In genomic region chr7:140899883-140900282, GRCh38 we compare ENCODE assay signal across 10 cellular contexts. TPM values are rescaled to one million over a fixed set of nuclear protein-coding genes. Genes with fewer than 3 reads are reported as not detected.
DNase-seq lines count a peak whose midpoint lies in the region; ATAC-seq and TF ChIP-seq lines count a peak whose summit lies in the region.
"Had no signal": no experiment of that assay in that cellular context is flagged by ENCODE, and none has a peak within 500 bp of the region (broad histone marks: within the 10 kb centered on the region; RNA-seq: fewer than 3 reads in every experiment).

No MANE protein-coding gene starts in this region.

- peak in 1 of 2 experiments; percentile 36; a peak in 2 of 4 replicates for TF ChIP-seq CTCF in GM23338 (conservative IDR thresholded peaks at IDR 0.05; ENCODE audit: low read depth in 2 of 2)

- 0 out of 2 replicates have a peak overlapping the region, but pooled peaks have one; percentile 1 for H3K4me3 ChIP-seq in GM23338

- peak overlapping the region; percentile 0; the same call in 1 of the 2 replicates for H3K27ac ChIP-seq in GM23338 (ENCODE audit: low read depth)

- no peaks in the 10 kb centered on the region for H3K36me3 ChIP-seq in GM23338 (ENCODE audit: insufficient read depth)

- peaks cover 96% of the 10 kb centered on the region for H3K79me2 ChIP-seq in GM23338 (replicated peaks; ENCODE audit: insufficient read depth)

- no peak overlapping the region for H2AFZ ChIP-seq in GM23338

- peaks cover 18% of the 10 kb centered on the region for H3K4me1 ChIP-seq in GM23338 (ENCODE audit: insufficient read depth)

- peak overlapping the region; percentile 44 for H3K4me2 ChIP-seq in GM23338

- peaks cover 2% of the 10 kb centered on the region; the same call in 2 of the 3 replicates for H3K9me3 Mint-ChIP-seq in GM23338
- H3K9me3 Mint-ChIP-seq: CD8-positive, alpha-beta memory T cell had no signal

- ATAC-seq in GM23338 (peak; percentile 91), GM19467 (IDR thresholded peaks at IDR 0.05; ENCODE audit: unreplicated experiment) (no peak), GM18520 (IDR thresholded peaks at IDR 0.05; ENCODE audit: unreplicated experiment) (no peak)

- H3K27ac Mint-ChIP-seq in GM23338 = no peak overlapping the region

- no peak overlapping the region for H3K4me3 Mint-ChIP-seq in GM23338
- H3K4me3 Mint-ChIP-seq: CD8-positive, alpha-beta memory T cell had no signal

- H3K9me2 ChIP-seq in GM23338 (ENCODE audit: insufficient read depth) = no peaks in the 10 kb centered on the region

- DNase-seq in COLO829 (ENCODE audit: low spot score) (peak; percentile 71), GM23338 (ENCODE audit: low spot score) (peak; percentile 53), SK-N-DZ (ENCODE audit: low spot score) (peak; percentile 37), islet precursor cell (peak; percentile 71), erythroblast (lab: John Stamatoyannopoulos, UW) (no peak), T-helper 1 cell (no peak)
- DNase-seq: CD8-positive, alpha-beta memory T cell; central memory CD4-positive, alpha-beta T cell had no signal

- H3K27me3 Mint-ChIP-seq in GM23338 (ENCODE audit: insufficient read depth, low read depth, poor library complexity) = no peaks in the 10 kb centered on the region
- H3K27me3 Mint-ChIP-seq: CD8-positive, alpha-beta memory T cell had no signal

- H3K27me3 ChIP-seq in GM23338 (ENCODE audit: insufficient read depth) = no peaks in the 10 kb centered on the region

- peaks cover 29% of the 10 kb centered on the region for H3K4me1 Mint-ChIP-seq in GM23338

- no peaks in the 10 kb centered on the region for H3F3A ChIP-seq in GM23338 (replicated peaks; ENCODE audit: low read depth)

- TF ChIP-seq POLR2A in erythroblast (IDR thresholded peaks at IDR 0.05; ENCODE audit: low read length) = no peak

- peaks cover 8% of the 10 kb centered on the region for H4K20me1 ChIP-seq in GM23338 (replicated peaks; ENCODE audit: insufficient read depth)

- H3K36me3 Mint-ChIP-seq in GM23338 (ENCODE audit: low read depth) = peaks cover 17% of the 10 kb centered on the region

TF ChIP-seq in GM23338, 12 proteins besides CTCF, POLR2A, EP300 and RAD21 (continues in another document):
- no peak for TF ChIP-seq POLR2AphosphoS5 (IDR thresholded peaks at IDR 0.05; ENCODE audit: low read depth)
- no peak for TF ChIP-seq ZNF331 (CRISPR knock-in tag; IDR thresholded peaks at IDR 0.05; ENCODE audit: low read depth)
- TF ChIP-seq, protein P1, sequence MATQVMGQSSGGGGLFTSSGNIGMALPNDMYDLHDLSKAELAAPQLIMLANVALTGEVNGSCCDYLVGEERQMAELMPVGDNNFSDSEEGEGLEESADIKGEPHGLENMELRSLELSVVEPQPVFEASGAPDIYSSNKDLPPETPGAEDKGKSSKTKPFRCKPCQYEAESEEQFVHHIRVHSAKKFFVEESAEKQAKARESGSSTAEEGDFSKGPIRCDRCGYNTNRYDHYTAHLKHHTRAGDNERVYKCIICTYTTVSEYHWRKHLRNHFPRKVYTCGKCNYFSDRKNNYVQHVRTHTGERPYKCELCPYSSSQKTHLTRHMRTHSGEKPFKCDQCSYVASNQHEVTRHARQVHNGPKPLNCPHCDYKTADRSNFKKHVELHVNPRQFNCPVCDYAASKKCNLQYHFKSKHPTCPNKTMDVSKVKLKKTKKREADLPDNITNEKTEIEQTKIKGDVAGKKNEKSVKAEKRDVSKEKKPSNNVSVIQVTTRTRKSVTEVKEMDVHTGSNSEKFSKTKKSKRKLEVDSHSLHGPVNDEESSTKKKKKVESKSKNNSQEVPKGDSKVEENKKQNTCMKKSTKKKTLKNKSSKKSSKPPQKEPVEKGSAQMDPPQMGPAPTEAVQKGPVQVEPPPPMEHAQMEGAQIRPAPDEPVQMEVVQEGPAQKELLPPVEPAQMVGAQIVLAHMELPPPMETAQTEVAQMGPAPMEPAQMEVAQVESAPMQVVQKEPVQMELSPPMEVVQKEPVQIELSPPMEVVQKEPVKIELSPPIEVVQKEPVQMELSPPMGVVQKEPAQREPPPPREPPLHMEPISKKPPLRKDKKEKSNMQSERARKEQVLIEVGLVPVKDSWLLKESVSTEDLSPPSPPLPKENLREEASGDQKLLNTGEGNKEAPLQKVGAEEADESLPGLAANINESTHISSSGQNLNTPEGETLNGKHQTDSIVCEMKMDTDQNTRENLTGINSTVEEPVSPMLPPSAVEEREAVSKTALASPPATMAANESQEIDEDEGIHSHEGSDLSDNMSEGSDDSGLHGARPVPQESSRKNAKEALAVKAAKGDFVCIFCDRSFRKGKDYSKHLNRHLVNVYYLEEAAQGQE (IDR thresholded peaks at IDR 0.05; ENCODE audit: unreplicated experiment) = no peak
- TF ChIP-seq CREB1 (CRISPR knock-in tag; IDR thresholded peaks at IDR 0.05; ENCODE audit: low read depth) = no peak
- TF ChIP-seq ZNF462 (CRISPR knock-in tag; IDR thresholded peaks at IDR 0.05) = no peak
- TF ChIP-seq EZH2 (IDR thresholded peaks at IDR 0.05; ENCODE audit: low read depth, unreplicated experiment) = no peak
- TF ChIP-seq NANOG (IDR thresholded peaks at IDR 0.05; ENCODE audit: borderline replicate concordance) = no peak
- TF ChIP-seq, protein P2, sequence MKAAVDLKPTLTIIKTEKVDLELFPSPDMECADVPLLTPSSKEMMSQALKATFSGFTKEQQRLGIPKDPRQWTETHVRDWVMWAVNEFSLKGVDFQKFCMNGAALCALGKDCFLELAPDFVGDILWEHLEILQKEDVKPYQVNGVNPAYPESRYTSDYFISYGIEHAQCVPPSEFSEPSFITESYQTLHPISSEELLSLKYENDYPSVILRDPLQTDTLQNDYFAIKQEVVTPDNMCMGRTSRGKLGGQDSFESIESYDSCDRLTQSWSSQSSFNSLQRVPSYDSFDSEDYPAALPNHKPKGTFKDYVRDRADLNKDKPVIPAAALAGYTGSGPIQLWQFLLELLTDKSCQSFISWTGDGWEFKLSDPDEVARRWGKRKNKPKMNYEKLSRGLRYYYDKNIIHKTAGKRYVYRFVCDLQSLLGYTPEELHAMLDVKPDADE (IDR thresholded peaks at IDR 0.05) = no peak
- TF ChIP-seq STAT1 (IDR thresholded peaks at IDR 0.05; ENCODE audit: unreplicated experiment) = no peak
- no peak for TF ChIP-seq JUNB (IDR thresholded peaks at IDR 0.05; ENCODE audit: unreplicated experiment)
- TF ChIP-seq ZNF114 (CRISPR knock-in tag; IDR thresholded peaks at IDR 0.05) = no peak

RNA-seq across cellular contexts. Expression of gene BRAF, which starts 24.8 kb away (rescaled TPM):
- total RNA-seq in GM23338 (2014; rRNA removed; shearing (Covaris generic)) = 36.8 and 47.0 TPM in 2 replicates
- 12.3 and 14.6 TPM in 2 replicates for polyA plus RNA-seq in GM23338 (2016; fragmentation: Nextera tagmentation; extraction: Ambion mirVana)
- polyA plus RNA-seq in SK-N-DZ (2014; cell fraction: cytosol; rRNA removed) = 6.3 and 11.3 TPM in 2 replicates
- polyA plus RNA-seq in SK-N-DZ (2014; cell fraction: nucleus; rRNA removed) = 8.1 and 14.7 TPM in 2 replicates

Comparison
In these comparisons a context has a peak if more than half of its experiments do, and no peak if none do; other contexts are left out.
1. DNase-seq: peak in COLO829 (single experiment), GM23338 (single experiment), SK-N-DZ (single experiment) and islet precursor cell (single experiment); none in erythroblast (0 of 2) and T-helper 1 cell (0 of 5).